ENCODE assay signal across 17 cellular contexts in genomic region chr2:234302664-234302991, GRCh38.
A peak's percentile ranks its signal among the peaks of the same experiment; 100 is the strongest.
DNase-seq lines count a peak whose midpoint lies in the region; ATAC-seq and TF ChIP-seq lines count a peak whose summit lies in the region.
"Had no signal": no experiment of that assay in that cellular context is flagged by ENCODE, and none has a peak within 500 bp of the region (broad histone marks: within the 10 kb centered on the region; RNA-seq: fewer than 3 reads in every experiment).

No MANE protein-coding gene starts in this region.

- intact Hi-C loops in activated CD4-positive, alpha-beta memory T cell treated with anti-CD3 and anti-CD28 coated beads for 36 hours (cut with micrococcal nuclease): no loop called here
- intact Hi-C loops in CD4-positive, alpha-beta T cell (cut with DNase I, micrococcal nuclease): no loop called here
- intact Hi-C loops in sigmoid colon (cut with DNase I): no loop called here

- WGBS in sigmoid colon, 2 donors: 82 to 91% methylated on average over 4 of the region's 4 CpGs

- H3F3A ChIP-seq in neural progenitor cell (ENCODE audit: low read depth): peaks cover 20% of the 10 kb centered on the region

- H3K79me2 ChIP-seq in neural progenitor cell (ENCODE audit: low read depth): no peaks in the 10 kb centered on the region

- no peak for TF ChIP-seq EP300 in sigmoid colon (IDR thresholded peaks at IDR 0.05)

- no peak overlapping the region for H3K4me3 Mint-ChIP-seq in activated CD4-positive, alpha-beta memory T cell treated with anti-CD3 and anti-CD28 coated beads for 36 hours
- H3K4me3 Mint-ChIP-seq in activated CD4-positive, alpha-beta memory T cell treated with anti-CD3 and anti-CD28 coated beads, Interleukin-2, amount 10 ng/mL, durations not matched to agents 7 days and 5 days: no peak overlapping the region
- no peak overlapping the region for H3K4me3 Mint-ChIP-seq in CD4-positive, alpha-beta T cell
- peak overlapping the region; percentile 33 for H3K4me3 Mint-ChIP-seq in neural progenitor cell
- H3K4me3 Mint-ChIP-seq: H9 had no signal

- H3K9me3 ChIP-seq in CD4-positive, alpha-beta T cell (ENCODE audit: control insufficient read depth, low read length): no peaks in the 10 kb centered on the region
- H3K9me3 ChIP-seq in SJSA1 (replicated peaks) (0 out of 2 replicates have a peak, but pooled peaks cover 4% of the 10 kb centered on the region), neural progenitor cell (ENCODE audit: low read depth) (no peaks in the 10 kb centered on the region), sigmoid colon (no peaks in the 10 kb centered on the region)
- H3K9me3 ChIP-seq: BE2C had no signal

- CTCF ChIA-PET in activated CD4-positive, alpha-beta memory T cell treated with anti-CD3 and anti-CD28 coated beads for 36 hours (lab: Charles Lee): interaction anchor here (5.1 kb wide), 1 partner anchor 13 kb away, joined by 21 read pairs; no protein-coding TSS in a partner anchor
- CTCF ChIA-PET in activated CD4-positive, alpha-beta memory T cell treated with anti-CD3 and anti-CD28 coated beads, Interleukin-2, amount 10 ng/mL, durations not matched to agents 7 days and 5 days (lab: Charles Lee): interaction anchor here (0.6 to 5.8 kb wide), 2 partner anchors 13 to 153 kb away, joined by 3 to 32 read pairs; no protein-coding TSS in a partner anchor
- CTCF ChIA-PET in CD4-positive, alpha-beta T cell (lab: Charles Lee): no interaction called here

- H3K4me1 ChIP-seq in SJSA1 (replicated peaks) (peaks cover 59% of the 10 kb centered on the region), neural progenitor cell (peaks cover 28% of the 10 kb centered on the region), sigmoid colon (peaks cover 0 to 6% (median 0%) of the 10 kb centered on the region in 4 donors)
- H3K4me1 ChIP-seq: BE2C had no signal

- H3K4me3 ChIP-seq in SJSA1 (no peak overlapping the region), neural progenitor cell (no peak overlapping the region), sigmoid colon (no peak overlapping the region)

- H3K36me3 Mint-ChIP-seq in activated CD4-positive, alpha-beta memory T cell treated with anti-CD3 and anti-CD28 coated beads for 36 hours: no peaks in the 10 kb centered on the region
- H3K36me3 Mint-ChIP-seq in activated CD4-positive, alpha-beta memory T cell treated with anti-CD3 and anti-CD28 coated beads, Interleukin-2, amount 10 ng/mL, durations not matched to agents 7 days and 5 days (ENCODE audit: low read depth): peaks cover 21% of the 10 kb centered on the region
- H3K36me3 Mint-ChIP-seq in CD4-positive, alpha-beta T cell (ENCODE audit: low read depth): no peaks in the 10 kb centered on the region
- no peaks in the 10 kb centered on the region for H3K36me3 Mint-ChIP-seq in neural progenitor cell

- no peak for TF ChIP-seq POLR2A in sigmoid colon (IDR thresholded peaks at IDR 0.05)

- H3K9me3 Mint-ChIP-seq in activated CD4-positive, alpha-beta memory T cell treated with anti-CD3 and anti-CD28 coated beads for 36 hours: peaks cover 6% of the 10 kb centered on the region
- H3K9me3 Mint-ChIP-seq in activated CD4-positive, alpha-beta memory T cell treated with anti-CD3 and anti-CD28 coated beads, Interleukin-2, amount 10 ng/mL, durations not matched to agents 7 days and 5 days: peaks cover 8% of the 10 kb centered on the region
- no peaks in the 10 kb centered on the region for H3K9me3 Mint-ChIP-seq in CD4-positive, alpha-beta T cell
- H3K9me3 Mint-ChIP-seq in neural progenitor cell: peaks cover 2% of the 10 kb centered on the region

- no peak overlapping the region for H3K27ac ChIP-seq in CD4-positive, alpha-beta T cell (ENCODE audit: low read depth, low read length)
- H3K27ac ChIP-seq in SJSA1 (peak overlapping the region; percentile 10; the same call in 1 of the 2 replicates), neural progenitor cell (no peak overlapping the region), sigmoid colon (no peak overlapping the region)
- H3K27ac ChIP-seq: KMS-11 had no signal

- H3K27me3 Mint-ChIP-seq in activated CD4-positive, alpha-beta memory T cell treated with anti-CD3 and anti-CD28 coated beads for 36 hours: no peaks in the 10 kb centered on the region
- H3K27me3 Mint-ChIP-seq in activated CD4-positive, alpha-beta memory T cell treated with anti-CD3 and anti-CD28 coated beads, Interleukin-2, amount 10 ng/mL, durations not matched to agents 7 days and 5 days: no peaks in the 10 kb centered on the region
- no peaks in the 10 kb centered on the region for H3K27me3 Mint-ChIP-seq in CD4-positive, alpha-beta T cell
- H3K27me3 Mint-ChIP-seq in neural progenitor cell (ENCODE audit: insufficient read depth, low read depth): peaks cover 4% of the 10 kb centered on the region

- POLR2A ChIA-PET in activated CD4-positive, alpha-beta memory T cell treated with anti-CD3 and anti-CD28 coated beads for 36 hours (lab: Charles Lee): no interaction called here
- POLR2A ChIA-PET in activated CD4-positive, alpha-beta memory T cell treated with anti-CD3 and anti-CD28 coated beads, Interleukin-2, amount 10 ng/mL, durations not matched to agents 7 days and 5 days (lab: Charles Lee): interaction anchor here (1.8 kb wide), 1 partner anchor 12 kb away, joined by 9 read pairs; no protein-coding TSS in a partner anchor
- POLR2A ChIA-PET in CD4-positive, alpha-beta T cell (lab: Charles Lee): interaction anchor here (1.0 to 1.5 kb wide), 2 partner anchors 10 to 186 kb away, joined by 3 to 6 read pairs; no protein-coding TSS in a partner anchor

- peaks cover 52% of the 10 kb centered on the region for H3K4me1 Mint-ChIP-seq in activated CD4-positive, alpha-beta memory T cell treated with anti-CD3 and anti-CD28 coated beads for 36 hours (ENCODE audit: low read depth)
- H3K4me1 Mint-ChIP-seq in activated CD4-positive, alpha-beta memory T cell treated with anti-CD3 and anti-CD28 coated beads, Interleukin-2, amount 10 ng/mL, durations not matched to agents 7 days and 5 days: peaks cover 68% of the 10 kb centered on the region
- H3K4me1 Mint-ChIP-seq in CD4-positive, alpha-beta T cell (ENCODE audit: low read depth): peaks cover 75% of the 10 kb centered on the region
- peaks cover 55% of the 10 kb centered on the region for H3K4me1 Mint-ChIP-seq in neural progenitor cell

- TF ChIP-seq CTCF in CD4-positive, alpha-beta T cell (IDR thresholded peaks at IDR 0.05): no peak
- TF ChIP-seq CTCF in neural progenitor cell (IDR thresholded peaks at IDR 0.05) (no peak), sigmoid colon (IDR thresholded peaks at IDR 0.05) (no peak)

- no peak overlapping the region for H3K4me2 ChIP-seq in neural progenitor cell
- H3K4me2 ChIP-seq: KMS-11 had no signal

- no peaks in the 10 kb centered on the region for H4K20me1 ChIP-seq in neural progenitor cell (ENCODE audit: low read depth)

- DNase-seq in activated CD4-positive, alpha-beta memory T cell treated with anti-CD3 and anti-CD28 coated beads for 36 hours: no peak
- DNase-seq in activated CD4-positive, alpha-beta memory T cell treated with anti-CD3 and anti-CD28 coated beads, Interleukin-2, amount 10 ng/mL, durations not matched to agents 7 days and 5 days: no peak
- DNase-seq in CD4-positive, alpha-beta T cell: no peak
- DNase-seq in SJSA1 (ENCODE audit: low read depth in 1 of 2, low spot score in 2 of 2) (no peak), neural progenitor cell (ENCODE audit: low spot score) (no peak), kidney glomerular epithelial cell (lab: John Stamatoyannopoulos, UW) (no peak), NCI-H510A treated with DMSO at 0.1 percent for 48 hours (lab: John Stamatoyannopoulos, UW) (no peak), sigmoid colon (no peak)
- DNase-seq: BE2C, DMS79 treated with DMSO at 0.1 percent for 48 hours, H9, MV-4-11, NCI-H1694 treated with DMSO at 0.1 percent for 48 hours, NCI-H510A had no signal

- no peak overlapping the region for H3K9ac ChIP-seq in neural progenitor cell
- H3K9ac ChIP-seq: KMS-11 had no signal

- H3K27me3 ChIP-seq in CD4-positive, alpha-beta T cell (ENCODE audit: control insufficient read depth, insufficient read depth, low read length): no peaks in the 10 kb centered on the region
- H3K27me3 ChIP-seq in SJSA1 (replicated peaks) (no peaks in the 10 kb centered on the region), neural progenitor cell (no peaks in the 10 kb centered on the region), sigmoid colon (no peaks in the 10 kb centered on the region)
- H3K27me3 ChIP-seq: BE2C had no signal

- H2AFZ ChIP-seq in neural progenitor cell (replicated peaks): no peak overlapping the region

- no peaks in the 10 kb centered on the region for H3K36me3 ChIP-seq in SJSA1
- no peaks in the 10 kb centered on the region for H3K36me3 ChIP-seq in neural progenitor cell
- H3K36me3 ChIP-seq in sigmoid colon: no peaks in the 10 kb centered on the region
- H3K36me3 ChIP-seq: BE2C had no signal

- H3K27ac Mint-ChIP-seq in activated CD4-positive, alpha-beta memory T cell treated with anti-CD3 and anti-CD28 coated beads for 36 hours: peak overlapping the region; percentile 19
- no peak overlapping the region for H3K27ac Mint-ChIP-seq in activated CD4-positive, alpha-beta memory T cell treated with anti-CD3 and anti-CD28 coated beads, Interleukin-2, amount 10 ng/mL, durations not matched to agents 7 days and 5 days
- peak overlapping the region; percentile 71 for H3K27ac Mint-ChIP-seq in CD4-positive, alpha-beta T cell
- no peak overlapping the region for H3K27ac Mint-ChIP-seq in neural progenitor cell

- no peak for ATAC-seq in CD4-positive, alpha-beta T cell (ENCODE audit: poor library complexity)
- ATAC-seq: HepG2, PC-3 had no signal

Comparison
In these comparisons a context has a peak if more than half of its experiments do, and no peak if none do; other contexts are left out.
1. H3K27ac Mint-ChIP-seq: peak in activated CD4-positive, alpha-beta memory T cell treated with anti-CD3 and anti-CD28 coated beads for 36 hours (single experiment) and CD4-positive, alpha-beta T cell (single experiment); none in activated CD4-positive, alpha-beta memory T cell treated with anti-CD3 and anti-CD28 coated beads, Interleukin-2, amount 10 ng/mL, durations not matched to agents 7 days and 5 days (single experiment) and neural progenitor cell (single experiment).